In the genomic region with DNA sequence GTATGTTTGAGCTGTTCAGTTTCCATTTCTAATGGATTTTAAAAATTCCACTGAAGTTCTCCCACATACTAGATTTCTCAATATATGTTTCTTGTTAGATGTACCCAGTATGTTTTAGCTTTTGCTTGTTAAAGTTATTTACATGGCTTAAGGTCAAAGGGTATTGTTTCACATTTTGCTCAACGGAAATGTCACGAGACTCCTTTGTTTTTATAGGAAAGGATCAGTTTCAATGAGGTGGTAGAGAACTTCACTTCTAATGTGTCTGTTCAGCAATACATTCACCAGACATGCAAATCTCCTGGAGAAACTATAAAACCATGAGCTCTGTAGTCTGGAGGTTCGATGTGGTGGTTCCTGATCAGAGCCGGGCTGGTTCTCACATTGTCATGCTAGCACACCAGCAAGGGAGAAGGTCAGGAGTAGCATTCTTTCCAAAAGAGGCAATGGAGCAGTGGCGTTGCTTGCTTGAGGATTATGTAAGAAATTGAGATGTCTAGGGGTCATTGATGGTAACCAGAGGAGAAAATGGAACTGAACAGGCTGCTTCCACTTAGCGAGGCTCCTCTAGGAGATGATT, we compare ENCODE assay signal across 23 cellular contexts.
"Had no signal": no experiment of that assay in that cellular context is flagged by ENCODE, and none has a peak within 500 bp of the region (broad histone marks: within the 10 kb centered on the region; RNA-seq: fewer than 3 reads in every experiment).

No MANE protein-coding gene starts in this region.

- H3K36me3 Mint-ChIP-seq: activated naive CD8-positive, alpha-beta T cell treated with anti-CD3 and anti-CD28 coated beads, Interleukin-2, amount 10 ng/mL, durations not matched to agents 7 days and 5 days had no signal

- H3K27ac Mint-ChIP-seq: activated CD8-positive, alpha-beta T cell treated with anti-CD3 and anti-CD28 coated beads for 36 hours; activated naive CD8-positive, alpha-beta T cell treated with anti-CD3 and anti-CD28 coated beads, Interleukin-2, amount 10 ng/mL, durations not matched to agents 7 days and 5 days had no signal

- DNase-seq: activated CD4-positive, alpha-beta T cell treated with anti-CD3 and anti-CD28 coated beads, Interleukin-2, amount 50 U/mL, for 1 hour; activated CD4-positive, CD25-positive, alpha-beta regulatory T cell; activated CD8-positive, alpha-beta memory T cell treated with anti-CD3 and anti-CD28 coated beads, Interleukin-2, amount 50 U/mL, for 48 hours; activated CD8-positive, alpha-beta T cell treated with anti-CD3 and anti-CD28 coated beads for 36 hours; activated naive CD4-positive, alpha-beta T cell treated with anti-CD3 and anti-CD28 coated beads, Interleukin-2, amount 50 U/mL, for 16 hours; activated naive CD8-positive, alpha-beta T cell treated with anti-CD3 and anti-CD28 coated beads, Interleukin-2, amount 10 ng/mL, durations not matched to agents 7 days and 5 days; activated T-cell treated with anti-CD3 and anti-CD28 coated beads, Interleukin-2, amount 50 U/mL, for 1 hour; aorta; central memory CD4-positive, alpha-beta T cell; NCI-H1105 treated with DMSO at 0.1 percent for 48 hours; NCI-H146; NCI-H187 treated with DMSO at 0.1 percent for 48 hours; NCI-H2171; NCI-H2227 treated with DMSO at 0.1 percent for 48 hours; NCI-H446 treated with DMSO at 0.1 percent for 48 hours; NCI-H524 treated with DMSO at 0.1 percent for 48 hours; Peyer's patch; Right ventricle myocardium superior; SJCRH30; SK-N-SH; T-helper 1 cell had no signal

- H3K4me2 ChIP-seq: SK-N-SH had no signal

- H3K9ac ChIP-seq: SK-N-SH had no signal

- H3K9me3 ChIP-seq: Peyer's patch, SJCRH30, SK-N-SH had no signal

- H3K27me3 ChIP-seq: Peyer's patch, SJCRH30 had no signal

- ATAC-seq: activated CD8-positive, alpha-beta T cell treated with anti-CD3 and anti-CD28 coated beads for 36 hours had no signal

- H3K9me2 ChIP-seq: SK-N-SH had no signal

- H3K4me3 Mint-ChIP-seq: activated CD8-positive, alpha-beta T cell treated with anti-CD3 and anti-CD28 coated beads for 36 hours; activated naive CD8-positive, alpha-beta T cell treated with anti-CD3 and anti-CD28 coated beads, Interleukin-2, amount 10 ng/mL, durations not matched to agents 7 days and 5 days had no signal

- H3K4me3 ChIP-seq: Peyer's patch, SJCRH30 had no signal

- H3K9me3 Mint-ChIP-seq: activated CD8-positive, alpha-beta T cell treated with anti-CD3 and anti-CD28 coated beads for 36 hours; activated naive CD8-positive, alpha-beta T cell treated with anti-CD3 and anti-CD28 coated beads, Interleukin-2, amount 10 ng/mL, durations not matched to agents 7 days and 5 days had no signal

- H3K36me3 ChIP-seq: Peyer's patch, SJCRH30 had no signal

- H3K4me1 ChIP-seq: Peyer's patch had no signal

- H3K27ac ChIP-seq: Peyer's patch, RWPE1, SJCRH30, VCaP had no signal
